In the genomic region with DNA sequence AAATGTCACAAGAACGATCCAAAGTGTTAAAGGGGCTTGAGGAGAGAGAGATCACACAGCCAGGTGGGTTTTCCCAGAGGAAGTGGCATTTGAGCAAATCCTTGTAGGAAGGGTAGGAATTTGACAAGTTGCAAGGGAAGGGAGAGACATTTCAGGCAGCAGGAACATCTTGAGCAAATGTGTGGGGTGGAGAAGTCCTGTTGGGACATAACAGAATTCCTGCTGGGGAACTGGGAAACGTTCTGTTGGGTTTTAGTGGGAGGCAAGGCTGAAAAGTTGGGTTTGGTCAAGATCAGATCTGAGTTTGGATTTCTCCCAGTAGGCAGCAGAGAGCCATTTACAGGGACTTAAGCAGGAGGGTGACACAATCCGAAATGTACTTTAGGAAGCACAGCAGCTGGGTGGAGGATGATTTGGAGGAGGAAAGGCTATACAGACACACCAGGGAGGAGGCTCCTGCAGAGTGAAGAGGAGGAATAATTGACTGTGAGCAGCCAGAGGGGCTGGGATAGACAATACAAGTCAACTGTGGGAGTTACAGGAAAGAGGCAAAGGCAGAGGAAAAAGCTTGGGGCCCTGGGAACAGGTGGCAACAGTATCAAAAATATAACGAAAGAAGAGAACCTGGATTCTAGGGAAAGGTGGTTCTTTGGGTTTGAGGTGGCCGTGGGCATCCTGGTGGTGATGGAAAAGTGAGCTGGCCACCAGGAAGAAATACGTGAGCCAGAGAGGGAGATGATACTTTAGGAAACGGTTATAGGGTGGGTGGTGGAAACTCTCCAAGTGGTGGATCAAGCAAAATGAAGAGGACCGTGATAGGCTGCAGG, we compare ENCODE assay signal across 10 cellular contexts. TPM values are rescaled to one million over a fixed set of nuclear protein-coding genes. Genes with fewer than 3 reads are reported as not detected.
A peak's percentile ranks its signal among the peaks of the same experiment; 100 is the strongest.
DNase-seq lines count a peak whose midpoint lies in the region; TF ChIP-seq lines count a peak whose summit lies in the region.
"Had no signal": no experiment of that assay in that cellular context is flagged by ENCODE, and none has a peak within 500 bp of the region (broad histone marks: within the 10 kb centered on the region; RNA-seq: fewer than 3 reads in every experiment).

No MANE protein-coding gene starts in this region.

- H3K4me3 Mint-ChIP-seq in nephron: peak overlapping the region; percentile 92 to 96 (median 94)
- H3K4me3 Mint-ChIP-seq in activated CD4-positive, alpha-beta T cell treated with anti-CD3 and anti-CD28 coated beads, Interleukin-2, amount 10 ng/mL, durations not matched to agents 7 days and 5 days: no peak overlapping the region

- no peaks in the 10 kb centered on the region for H3K27me3 ChIP-seq in BLaER1 treated with 17β-estradiol and CSF1 and Interleukin-3, amounts not matched to agents 10 nM and 100 nM
- peaks cover 68% of the 10 kb centered on the region for H3K27me3 ChIP-seq in HUES64 (ENCODE audit: insufficient read depth, low read length)
- H3K27me3 ChIP-seq in spleen (replicated peaks in 1 of 7): peaks cover 0 to 4% (median 0%) of the 10 kb centered on the region in 7 donors

- H3K4me3 ChIP-seq in BLaER1 treated with 17β-estradiol and CSF1 and Interleukin-3, amounts not matched to agents 10 nM and 100 nM: peak overlapping the region in 9 of 10 experiments; percentile 72 to 89 (median 83); a peak in 15 of 20 replicates
- peak overlapping the region; percentile 70 for H3K4me3 ChIP-seq in HUES64 (ENCODE audit: low read length)
- peak overlapping the region in 1 of 8 donors; percentile 99 for H3K4me3 ChIP-seq in spleen

- peak overlapping the region; percentile 93 to 97 (median 97) for H3K27ac Mint-ChIP-seq in nephron
- H3K27ac Mint-ChIP-seq in activated CD4-positive, alpha-beta T cell treated with anti-CD3 and anti-CD28 coated beads, Interleukin-2, amount 10 ng/mL, durations not matched to agents 7 days and 5 days: no peak overlapping the region

- peaks cover 22% of the 10 kb centered on the region for H3K4me1 Mint-ChIP-seq in nephron
- H3K4me1 Mint-ChIP-seq in activated CD4-positive, alpha-beta T cell treated with anti-CD3 and anti-CD28 coated beads, Interleukin-2, amount 10 ng/mL, durations not matched to agents 7 days and 5 days: peaks cover 30% of the 10 kb centered on the region

- TF ChIP-seq CTCF in nephron (IDR thresholded peaks at IDR 0.05; ENCODE audit: unreplicated experiment in 3 of 3): no peak
- no peak for TF ChIP-seq CTCF in spleen (IDR thresholded peaks at IDR 0.05 in 8 of 11, conservative IDR thresholded peaks at IDR 0.05 in 3 of 11)

- 17% methylated on average over 8 of the region's 8 CpGs for WGBS in HUES64
- 70 to 82% (median 78%) methylated on average over 8 of the region's 8 CpGs for WGBS in spleen, 5 donors

- POLR2A ChIA-PET in activated CD4-positive, alpha-beta T cell treated with anti-CD3 and anti-CD28 coated beads, Interleukin-2, amount 10 ng/mL, durations not matched to agents 7 days and 5 days (lab: Charles Lee): no interaction called here

- peaks cover 13 to 19% (median 16%) of the 10 kb centered on the region in 11 experiments for H4K20me1 ChIP-seq in BLaER1 treated with 17β-estradiol and CSF1 and Interleukin-3, amounts not matched to agents 10 nM and 100 nM

- no peaks in the 10 kb centered on the region for H3K36me3 Mint-ChIP-seq in nephron (ENCODE audit: low read depth)
- H3K36me3 Mint-ChIP-seq in activated CD4-positive, alpha-beta T cell treated with anti-CD3 and anti-CD28 coated beads, Interleukin-2, amount 10 ng/mL, durations not matched to agents 7 days and 5 days (ENCODE audit: low read depth): peaks cover under 1% of the 10 kb centered on the region

- H3K36me3 ChIP-seq in BLaER1 treated with 17β-estradiol and CSF1 and Interleukin-3, amounts not matched to agents 10 nM and 100 nM: no peaks in the 10 kb centered on the region
- H3K36me3 ChIP-seq in HUES64 (ENCODE audit: insufficient read depth, low read length): no peaks in the 10 kb centered on the region
- H3K36me3 ChIP-seq in spleen: no peaks in the 10 kb centered on the region

- TF ChIP-seq POLR2A in spleen (IDR thresholded peaks at IDR 0.05): no peak

- H3K9me3 Mint-ChIP-seq in nephron: no peaks in the 10 kb centered on the region
- H3K9me3 Mint-ChIP-seq in activated CD4-positive, alpha-beta T cell treated with anti-CD3 and anti-CD28 coated beads, Interleukin-2, amount 10 ng/mL, durations not matched to agents 7 days and 5 days: no peaks in the 10 kb centered on the region

- CTCF ChIA-PET in activated CD4-positive, alpha-beta T cell treated with anti-CD3 and anti-CD28 coated beads, Interleukin-2, amount 10 ng/mL, durations not matched to agents 7 days and 5 days (lab: Charles Lee): interaction anchor here (1.3 kb wide), 1 partner anchor 268 kb away, joined by 3 read pairs; no protein-coding TSS in a partner anchor

- peaks cover 7% of the 10 kb centered on the region for H3K27me3 Mint-ChIP-seq in nephron (ENCODE audit: low read depth)
- peaks cover 46% of the 10 kb centered on the region for H3K27me3 Mint-ChIP-seq in activated CD4-positive, alpha-beta T cell treated with anti-CD3 and anti-CD28 coated beads, Interleukin-2, amount 10 ng/mL, durations not matched to agents 7 days and 5 days

- H3K9me3 ChIP-seq in BLaER1 treated with 17β-estradiol and CSF1 and Interleukin-3, amounts not matched to agents 10 nM and 100 nM (replicated peaks in 1 of 11): no peaks in the 10 kb centered on the region
- H3K9me3 ChIP-seq in HUES64 (ENCODE audit: insufficient read depth, low read depth, low read length) (no peaks in the 10 kb centered on the region), spleen (no peaks in the 10 kb centered on the region)

- intact Hi-C loops in spleen (cut with DNase I; ENCODE audit: low total_unique reads): no loop called here

- peak overlapping the region; percentile 82 to 97 (median 92) for H3K4me2 ChIP-seq in BLaER1 treated with 17β-estradiol and CSF1 and Interleukin-3, amounts not matched to agents 10 nM and 100 nM

- H3K4me1 ChIP-seq in BLaER1 treated with 17β-estradiol and CSF1 and Interleukin-3, amounts not matched to agents 10 nM and 100 nM: peaks cover 28 to 53% (median 32%) of the 10 kb centered on the region in 10 experiments
- peaks cover 30% of the 10 kb centered on the region for H3K4me1 ChIP-seq in HUES64 (ENCODE audit: insufficient read depth, low read length)
- peaks cover 10 to 43% (median 23%) of the 10 kb centered on the region in 6 donors for H3K4me1 ChIP-seq in spleen

- peak overlapping the region; percentile 88 to 98 (median 92); a peak in 17 of 22 replicates for H3K9ac ChIP-seq in BLaER1 treated with 17β-estradiol and CSF1 and Interleukin-3, amounts not matched to agents 10 nM and 100 nM
- no peak overlapping the region for H3K9ac ChIP-seq in HUES64 (ENCODE audit: low read depth, low read length)

- H3K27ac ChIP-seq in BLaER1 treated with 17β-estradiol and CSF1 and Interleukin-3, amounts not matched to agents 10 nM and 100 nM: peak overlapping the region in 10 of 11 experiments; percentile 85 to 95 (median 93); a peak in 20 of 22 replicates
- H3K27ac ChIP-seq in HUES64 (ENCODE audit: low read depth, low read length) (no peak overlapping the region), spleen (peak overlapping the region in 4 of 8 donors; percentile 92 to 98 (median 97))

- DNase-seq in dermis blood vessel endothelial cell (peak; percentile 19), spleen (no peak), NCI-H2196 treated with DMSO at 0.1 percent for 48 hours (lab: John Stamatoyannopoulos, UW; ENCODE audit: unreplicated experiment) (no peak)
- no peak for DNase-seq in stimulated activated CD4-positive, alpha-beta T cell treated with anti-CD3 and anti-CD28 coated beads, Interleukin-2, amount 100 ng/mL, for 24 hours
- no peak for DNase-seq in activated CD4-positive, alpha-beta T cell treated with anti-CD3 and anti-CD28 coated beads, Interleukin-2, amount 10 ng/mL, durations not matched to agents 7 days and 5 days
- DNase-seq: DND-41, NCI-H2171 treated with DMSO at 0.1 percent for 48 hours had no signal

RNA-seq across cellular contexts. Expression of gene ZSWIM6, which starts 3.1 kb away (rescaled TPM):
- polyA plus RNA-seq in HUES64 (2013, experiment 1 of 2): 7.7 TPM
- 11.5 TPM for polyA plus RNA-seq in HUES64 (2013, experiment 2 of 2)
- total RNA-seq in dermis blood vessel endothelial cell: 9.4 and 11.6 TPM in 2 replicates
- 10 to 100 TPM; 15.7 to 22.9 (median 19.1) TPM for total RNA-seq in spleen
- 1 to 10 TPM; 3.1 to 4.8 (median 3.4) TPM for polyA plus RNA-seq in spleen
- 1 to 10 TPM; 3.8 to 4.3 TPM for total RNA-seq in activated CD4-positive, alpha-beta T cell treated with anti-CD3 and anti-CD28 coated beads, Interleukin-2, amount 10 ng/mL, durations not matched to agents 7 days and 5 days
